In genomic region chr7:21507627-21508343, GRCh38 we compare ENCODE assay signal across 8 cellular contexts. TPM values are rescaled to one million over a fixed set of nuclear protein-coding genes. Genes with fewer than 3 reads are reported as not detected.
DNase-seq lines count a peak whose midpoint lies in the region; ATAC-seq and TF ChIP-seq lines count a peak whose summit lies in the region.

No MANE protein-coding gene starts in this region.

- H3K9me3 Mint-ChIP-seq in CD14-positive monocyte (peaks cover 0 to 4% (median 0%) of the 10 kb centered on the region in 7 donors), naive B cell (peaks cover 0 to 20% (median 8%) of the 10 kb centered on the region in 7 donors)
- H3K9me3 Mint-ChIP-seq in stimulated activated memory B cell treated with anti-CD40 and anti-IgM and Interleukin-4, amounts not matched to agents 10 μg/mL and 1 μg/mL and 100 μg/mL, for 72 hours, result peaks cover 5% of the 10 kb centered on the region

- no peak overlapping the region for H3K4me3 Mint-ChIP-seq in CD14-positive monocyte
- H3K4me3 Mint-ChIP-seq in naive B cell, result no peak overlapping the region
- no peak overlapping the region for H3K4me3 Mint-ChIP-seq in stimulated activated memory B cell treated with anti-CD40 and anti-IgM and Interleukin-4, amounts not matched to agents 10 μg/mL and 1 μg/mL and 100 μg/mL, for 72 hours

- H3K27ac Mint-ChIP-seq in CD14-positive monocyte (peak overlapping the region in 1 of 7 donors; percentile 77), naive B cell (no peak overlapping the region)
- no peak overlapping the region for H3K27ac Mint-ChIP-seq in stimulated activated memory B cell treated with anti-CD40 and anti-IgM and Interleukin-4, amounts not matched to agents 10 μg/mL and 1 μg/mL and 100 μg/mL, for 72 hours

- ATAC-seq in GM18909 (IDR thresholded peaks at IDR 0.05; ENCODE audit: poor library complexity, unreplicated experiment) (peak; percentile 48), naive B cell (ENCODE audit: low read depth in 2 of 2) (peak in 1 of 2 donors; percentile 40), HG02840 (IDR thresholded peaks at IDR 0.05; ENCODE audit: low FRiP score, unreplicated experiment) (no peak)
- ATAC-seq in stimulated activated memory B cell treated with anti-CD40 and anti-IgM and Interleukin-4, amounts not matched to agents 10 μg/mL and 1 μg/mL and 100 μg/mL, for 72 hours, result no peak

- peak; percentile 78 for TF ChIP-seq CTCF in CD14-positive monocyte (IDR thresholded peaks at IDR 0.05)
- TF ChIP-seq CTCF in epithelial cell of proximal tubule (conservative IDR thresholded peaks at IDR 0.05; ENCODE audit: low read depth, low read length), result peak; percentile 92

- peaks cover 19 to 25% of the 10 kb centered on the region in 2 donors for H3K36me3 Mint-ChIP-seq in CD14-positive monocyte
- peaks cover 44 to 62% of the 10 kb centered on the region in 2 donors for H3K36me3 Mint-ChIP-seq in naive B cell
- peaks cover 69% of the 10 kb centered on the region for H3K36me3 Mint-ChIP-seq in stimulated activated memory B cell treated with anti-CD40 and anti-IgM and Interleukin-4, amounts not matched to agents 10 μg/mL and 1 μg/mL and 100 μg/mL, for 72 hours

- H3K4me3 ChIP-seq in epithelial cell of proximal tubule (ENCODE audit: low read depth, low read length), result no peak overlapping the region

- H3K4me1 Mint-ChIP-seq in CD14-positive monocyte, result no peaks in the 10 kb centered on the region
- peaks cover 0 to 8% (median 4%) of the 10 kb centered on the region in 3 donors for H3K4me1 Mint-ChIP-seq in naive B cell
- no peaks in the 10 kb centered on the region for H3K4me1 Mint-ChIP-seq in stimulated activated memory B cell treated with anti-CD40 and anti-IgM and Interleukin-4, amounts not matched to agents 10 μg/mL and 1 μg/mL and 100 μg/mL, for 72 hours

- H3K27me3 Mint-ChIP-seq in CD14-positive monocyte (ENCODE audit: low read depth in 3 of 3) (no peaks in the 10 kb centered on the region), naive B cell (no peaks in the 10 kb centered on the region)
- H3K27me3 Mint-ChIP-seq in stimulated activated memory B cell treated with anti-CD40 and anti-IgM and Interleukin-4, amounts not matched to agents 10 μg/mL and 1 μg/mL and 100 μg/mL, for 72 hours, result no peaks in the 10 kb centered on the region

- DNase-seq in CD14-positive monocyte (ENCODE audit: low spot score) (no peak), SHP77 (lab: John Stamatoyannopoulos, UW) (peak; percentile 10 to 34), epithelial cell of proximal tubule (ENCODE audit: low read depth) (peak; percentile 3), naive B cell (peak; percentile 19), NCI-H510A treated with DMSO at 0.1 percent for 48 hours (lab: John Stamatoyannopoulos, UW) (no peak)

- intact Hi-C loops in CD14-positive monocyte (cut with micrococcal nuclease), result loop anchor here (5.0 to 10.0 kb wide), 3 partner anchors 250 to 723 kb away; partner anchors contain the start of gene SP8 (in 1 of the 2)

RNA-seq across cellular contexts. Expression of gene DNAH11, which starts 35.1 kb away (rescaled TPM):
- not detected for polyA plus RNA-seq in CD14-positive monocyte
- total RNA-seq in epithelial cell of proximal tubule, result 0.07 and 2.8 TPM in 2 replicates
- polyA plus RNA-seq in naive B cell (ENCODE audit: low read depth in 6 of 6), result 1 to 10 TPM in 2 of 6 donors, under 1 TPM in 3, not detected in 1; 0.40 to 1.1 (median 0.72) TPM

Comparison
In these comparisons a context has a peak if more than half of its experiments do, and no peak if none do; other contexts are left out.
1. DNase-seq: peak in SHP77 (2 of 2), epithelial cell of proximal tubule (single experiment) and naive B cell (single experiment); none in CD14-positive monocyte (single experiment) and NCI-H510A treated with DMSO at 0.1 percent for 48 hours (single experiment).